Comparison of ENCODE assay signal across 1 cellular context in genomic region chr4:118076958-118077766, GRCh38.
TF ChIP-seq lines count a peak whose summit lies in the region.

No MANE protein-coding gene starts in this region.

TF ChIP-seq in GM23338, 12 proteins besides CTCF, POLR2A, EP300 and RAD21:
- TF ChIP-seq, protein P1, sequence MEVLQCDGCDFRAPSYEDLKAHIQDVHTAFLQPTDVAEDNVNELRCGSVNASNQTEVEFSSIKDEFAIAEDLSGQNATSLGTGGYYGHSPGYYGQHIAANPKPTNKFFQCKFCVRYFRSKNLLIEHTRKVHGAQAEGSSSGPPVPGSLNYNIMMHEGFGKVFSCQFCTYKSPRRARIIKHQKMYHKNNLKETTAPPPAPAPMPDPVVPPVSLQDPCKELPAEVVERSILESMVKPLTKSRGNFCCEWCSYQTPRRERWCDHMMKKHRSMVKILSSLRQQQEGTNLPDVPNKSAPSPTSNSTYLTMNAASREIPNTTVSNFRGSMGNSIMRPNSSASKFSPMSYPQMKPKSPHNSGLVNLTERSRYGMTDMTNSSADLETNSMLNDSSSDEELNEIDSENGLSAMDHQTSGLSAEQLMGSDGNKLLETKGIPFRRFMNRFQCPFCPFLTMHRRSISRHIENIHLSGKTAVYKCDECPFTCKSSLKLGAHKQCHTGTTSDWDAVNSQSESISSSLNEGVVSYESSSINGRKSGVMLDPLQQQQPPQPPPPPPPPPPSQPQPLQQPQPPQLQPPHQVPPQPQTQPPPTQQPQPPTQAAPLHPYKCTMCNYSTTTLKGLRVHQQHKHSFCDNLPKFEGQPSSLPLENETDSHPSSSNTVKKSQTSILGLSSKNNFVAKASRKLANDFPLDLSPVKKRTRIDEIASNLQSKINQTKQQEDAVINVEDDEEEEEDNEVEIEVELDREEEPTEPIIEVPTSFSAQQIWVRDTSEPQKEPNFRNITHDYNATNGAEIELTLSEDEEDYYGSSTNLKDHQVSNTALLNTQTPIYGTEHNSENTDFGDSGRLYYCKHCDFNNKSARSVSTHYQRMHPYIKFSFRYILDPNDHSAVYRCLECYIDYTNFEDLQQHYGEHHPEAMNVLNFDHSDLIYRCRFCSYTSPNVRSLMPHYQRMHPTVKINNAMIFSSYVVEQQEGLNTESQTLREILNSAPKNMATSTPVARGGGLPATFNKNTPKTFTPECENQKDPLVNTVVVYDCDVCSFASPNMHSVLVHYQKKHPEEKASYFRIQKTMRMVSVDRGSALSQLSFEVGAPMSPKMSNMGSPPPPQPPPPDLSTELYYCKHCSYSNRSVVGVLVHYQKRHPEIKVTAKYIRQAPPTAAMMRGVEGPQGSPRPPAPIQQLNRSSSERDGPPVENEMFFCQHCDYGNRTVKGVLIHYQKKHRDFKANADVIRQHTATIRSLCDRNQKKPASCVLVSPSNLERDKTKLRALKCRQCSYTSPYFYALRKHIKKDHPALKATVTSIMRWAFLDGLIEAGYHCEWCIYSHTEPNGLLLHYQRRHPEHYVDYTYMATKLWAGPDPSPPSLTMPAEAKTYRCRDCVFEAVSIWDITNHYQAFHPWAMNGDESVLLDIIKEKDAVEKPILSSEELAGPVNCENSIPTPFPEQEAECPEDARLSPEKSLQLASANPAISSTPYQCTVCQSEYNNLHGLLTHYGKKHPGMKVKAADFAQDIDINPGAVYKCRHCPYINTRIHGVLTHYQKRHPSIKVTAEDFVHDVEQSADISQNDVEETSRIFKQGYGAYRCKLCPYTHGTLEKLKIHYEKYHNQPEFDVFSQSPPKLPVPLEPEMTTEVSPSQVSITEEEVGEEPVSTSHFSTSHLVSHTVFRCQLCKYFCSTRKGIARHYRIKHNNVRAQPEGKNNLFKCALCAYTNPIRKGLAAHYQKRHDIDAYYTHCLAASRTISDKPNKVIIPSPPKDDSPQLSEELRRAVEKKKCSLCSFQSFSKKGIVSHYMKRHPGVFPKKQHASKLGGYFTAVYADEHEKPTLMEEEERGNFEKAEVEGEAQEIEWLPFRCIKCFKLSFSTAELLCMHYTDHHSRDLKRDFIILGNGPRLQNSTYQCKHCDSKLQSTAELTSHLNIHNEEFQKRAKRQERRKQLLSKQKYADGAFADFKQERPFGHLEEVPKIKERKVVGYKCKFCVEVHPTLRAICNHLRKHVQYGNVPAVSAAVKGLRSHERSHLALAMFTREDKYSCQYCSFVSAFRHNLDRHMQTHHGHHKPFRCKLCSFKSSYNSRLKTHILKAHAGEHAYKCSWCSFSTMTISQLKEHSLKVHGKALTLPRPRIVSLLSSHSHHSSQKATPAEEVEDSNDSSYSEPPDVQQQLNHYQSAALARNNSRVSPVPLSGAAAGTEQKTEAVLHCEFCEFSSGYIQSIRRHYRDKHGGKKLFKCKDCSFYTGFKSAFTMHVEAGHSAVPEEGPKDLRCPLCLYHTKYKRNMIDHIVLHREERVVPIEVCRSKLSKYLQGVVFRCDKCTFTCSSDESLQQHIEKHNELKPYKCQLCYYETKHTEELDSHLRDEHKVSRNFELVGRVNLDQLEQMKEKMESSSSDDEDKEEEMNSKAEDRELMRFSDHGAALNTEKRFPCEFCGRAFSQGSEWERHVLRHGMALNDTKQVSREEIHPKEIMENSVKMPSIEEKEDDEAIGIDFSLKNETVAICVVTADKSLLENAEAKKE (CRISPR knock-in tag; IDR thresholded peaks at IDR 0.05) = no peak
- TF ChIP-seq ZNF331 (CRISPR knock-in tag; IDR thresholded peaks at IDR 0.05; ENCODE audit: low read depth) = no peak
- no peak for TF ChIP-seq EZH2 (IDR thresholded peaks at IDR 0.05; ENCODE audit: low read depth, unreplicated experiment)
- no peak for TF ChIP-seq CREB1 (CRISPR knock-in tag; IDR thresholded peaks at IDR 0.05; ENCODE audit: low read depth)
- TF ChIP-seq, protein P2, sequence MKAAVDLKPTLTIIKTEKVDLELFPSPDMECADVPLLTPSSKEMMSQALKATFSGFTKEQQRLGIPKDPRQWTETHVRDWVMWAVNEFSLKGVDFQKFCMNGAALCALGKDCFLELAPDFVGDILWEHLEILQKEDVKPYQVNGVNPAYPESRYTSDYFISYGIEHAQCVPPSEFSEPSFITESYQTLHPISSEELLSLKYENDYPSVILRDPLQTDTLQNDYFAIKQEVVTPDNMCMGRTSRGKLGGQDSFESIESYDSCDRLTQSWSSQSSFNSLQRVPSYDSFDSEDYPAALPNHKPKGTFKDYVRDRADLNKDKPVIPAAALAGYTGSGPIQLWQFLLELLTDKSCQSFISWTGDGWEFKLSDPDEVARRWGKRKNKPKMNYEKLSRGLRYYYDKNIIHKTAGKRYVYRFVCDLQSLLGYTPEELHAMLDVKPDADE (IDR thresholded peaks at IDR 0.05) = no peak
- no peak for TF ChIP-seq EZH2phosphoT487 (IDR thresholded peaks at IDR 0.05; ENCODE audit: unreplicated experiment)
- TF ChIP-seq NANOG (IDR thresholded peaks at IDR 0.05; ENCODE audit: borderline replicate concordance) = no peak
- no peak for TF ChIP-seq ZNF114 (CRISPR knock-in tag; IDR thresholded peaks at IDR 0.05)
- TF ChIP-seq STAT1 (IDR thresholded peaks at IDR 0.05; ENCODE audit: unreplicated experiment) = no peak
- no peak for TF ChIP-seq POLR2AphosphoS5 (IDR thresholded peaks at IDR 0.05; ENCODE audit: low read depth)
